In genomic region chr13:107734891-107735620, GRCh38 we compare ENCODE assay signal across 17 cellular contexts.
DNase-seq lines count a peak whose midpoint lies in the region; ATAC-seq and TF ChIP-seq lines count a peak whose summit lies in the region.
"Had no signal": no experiment of that assay in that cellular context is flagged by ENCODE, and none has a peak within 500 bp of the region (broad histone marks: within the 10 kb centered on the region; RNA-seq: fewer than 3 reads in every experiment).

No MANE protein-coding gene starts in this region.

- no peaks in the 10 kb centered on the region for H3K9me3 ChIP-seq in SK-N-SH

- H3K4me3 ChIP-seq in SK-N-SH (ENCODE audit: low read depth in 2 of 2, low read length in 1 of 2): no peak overlapping the region
- H3K4me3 ChIP-seq: PC-9 had no signal

- POLR2A ChIA-PET in SK-N-SH (lab: Yijun Ruan, JAX): no interaction called here

- peaks cover 17% of the 10 kb centered on the region; the same call in 1 of the 2 replicates for H4K20me1 ChIP-seq in SK-N-SH (ENCODE audit: insufficient read depth)

- no peaks in the 10 kb centered on the region for H3K27me3 ChIP-seq in SK-N-SH (ENCODE audit: insufficient read depth)

- in situ Hi-C loops in G401 (cut with HindIII; ENCODE audit: low sequenced_read_pairs): no loop called here

- peaks cover 8% of the 10 kb centered on the region for H3F3A ChIP-seq in SK-N-SH (replicated peaks; ENCODE audit: insufficient read depth)

- TF ChIP-seq RAD21 in SK-N-SH (IDR thresholded peaks at IDR 0.05; ENCODE audit: low read length): no peak

- no peak for TF ChIP-seq CTCF in SK-N-SH (IDR thresholded peaks at IDR 0.05)

- no peaks in the 10 kb centered on the region; a peak in 3 of 4 replicates for H3K4me1 ChIP-seq in SK-N-SH (ENCODE audit: control insufficient read depth in 1 of 2, insufficient read depth in 2 of 2, low read depth in 1 of 2, low read length in 1 of 2)

- 75% methylated on average over 7 of the region's 7 CpGs for WGBS in SK-N-SH (ENCODE audit: low lambda C conversion rate)

- no peak overlapping the region for H3K4me2 ChIP-seq in SK-N-SH
- H3K4me2 ChIP-seq: PC-9 had no signal

- CTCF ChIA-PET in SK-N-SH (lab: Yijun Ruan, JAX): interaction anchor here (0.9 kb wide), 1 partner anchor 16 kb away, joined by 3 read pairs; no protein-coding TSS in a partner anchor

- H3K9ac ChIP-seq in SK-N-SH: no peak overlapping the region

- H3K27ac ChIP-seq in SK-N-SH (ENCODE audit: low read depth in 2 of 2, low read length in 1 of 2): peak overlapping the region; percentile 32 to 53; a peak in 3 of 4 replicates
- H3K27ac ChIP-seq: PC-9 had no signal

- DNase-seq in G401 (ENCODE audit: low spot score) (peak; percentile 84), NCI-H1105 treated with DMSO at 0.1 percent for 48 hours (lab: John Stamatoyannopoulos, UW) (peak; percentile 82), SK-N-SH (no peak), fibroblast of peridontal ligament (ENCODE audit: extremely low read depth) (peak; percentile 13), dedifferentiated amniotic fluid mesenchymal stem cell (ENCODE audit: extremely low spot score) (no peak), NCI-H2107 (lab: John Stamatoyannopoulos, UW) (no peak)
- DNase-seq: AML-193, DMS153, H7, Kasumi-1, MM.1S, NCI-H1417, NCI-H2029, NCI-H345, NCI-H774 had no signal

- H2AFZ ChIP-seq in SK-N-SH (ENCODE audit: low read depth): no peak overlapping the region
- H2AFZ ChIP-seq: PC-9 had no signal

- peaks cover 50% of the 10 kb centered on the region for H3K79me2 ChIP-seq in SK-N-SH (ENCODE audit: insufficient read depth)

- H3K9me2 ChIP-seq in SK-N-SH: no peaks in the 10 kb centered on the region

- H3K36me3 ChIP-seq in SK-N-SH (replicated peaks in 1 of 2; ENCODE audit: control insufficient read depth in 1 of 2, insufficient read depth in 2 of 2, low read length in 1 of 2): no peaks in the 10 kb centered on the region

- no peak for ATAC-seq in HG03460 (IDR thresholded peaks at IDR 0.05; ENCODE audit: unreplicated experiment)

- no peak for TF ChIP-seq EP300 in SK-N-SH (IDR thresholded peaks at IDR 0.05; ENCODE audit: borderline replicate concordance in 1 of 2, low read depth in 1 of 2, low read length in 1 of 2)

TF ChIP-seq in SK-N-SH, 30 proteins besides CTCF, POLR2A, EP300 and RAD21:
- TF ChIP-seq IRF3 (IDR thresholded peaks at IDR 0.05; ENCODE audit: low read depth, low read length): no peak
- TF ChIP-seq, protein P1, sequence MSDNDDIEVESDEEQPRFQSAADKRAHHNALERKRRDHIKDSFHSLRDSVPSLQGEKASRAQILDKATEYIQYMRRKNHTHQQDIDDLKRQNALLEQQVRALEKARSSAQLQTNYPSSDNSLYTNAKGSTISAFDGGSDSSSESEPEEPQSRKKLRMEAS (IDR thresholded peaks at IDR 0.05; ENCODE audit: low read depth): no peak
- TF ChIP-seq, protein P2, sequence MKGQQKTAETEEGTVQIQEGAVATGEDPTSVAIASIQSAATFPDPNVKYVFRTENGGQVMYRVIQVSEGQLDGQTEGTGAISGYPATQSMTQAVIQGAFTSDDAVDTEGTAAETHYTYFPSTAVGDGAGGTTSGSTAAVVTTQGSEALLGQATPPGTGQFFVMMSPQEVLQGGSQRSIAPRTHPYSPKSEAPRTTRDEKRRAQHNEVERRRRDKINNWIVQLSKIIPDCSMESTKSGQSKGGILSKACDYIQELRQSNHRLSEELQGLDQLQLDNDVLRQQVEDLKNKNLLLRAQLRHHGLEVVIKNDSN (IDR thresholded peaks at IDR 0.05; ENCODE audit: borderline replicate concordance, low read depth): no peak
- no peak for TF ChIP-seq MEF2A (IDR thresholded peaks at IDR 0.05; ENCODE audit: borderline replicate concordance, low read depth)
- TF ChIP-seq POLR2AphosphoS5 (IDR thresholded peaks at IDR 0.05; ENCODE audit: low read depth, low read length): no peak
- no peak for TF ChIP-seq FOSL2 (IDR thresholded peaks at IDR 0.05; ENCODE audit: borderline replicate concordance, low read depth)
- TF ChIP-seq RCOR1 (IDR thresholded peaks at IDR 0.05; ENCODE audit: low read length): no peak
- no peak for TF ChIP-seq TAF1 (IDR thresholded peaks at IDR 0.05; ENCODE audit: borderline replicate concordance, low read depth, low read length)
- TF ChIP-seq TCF12 (IDR thresholded peaks at IDR 0.05): no peak
- TF ChIP-seq, protein P3, sequence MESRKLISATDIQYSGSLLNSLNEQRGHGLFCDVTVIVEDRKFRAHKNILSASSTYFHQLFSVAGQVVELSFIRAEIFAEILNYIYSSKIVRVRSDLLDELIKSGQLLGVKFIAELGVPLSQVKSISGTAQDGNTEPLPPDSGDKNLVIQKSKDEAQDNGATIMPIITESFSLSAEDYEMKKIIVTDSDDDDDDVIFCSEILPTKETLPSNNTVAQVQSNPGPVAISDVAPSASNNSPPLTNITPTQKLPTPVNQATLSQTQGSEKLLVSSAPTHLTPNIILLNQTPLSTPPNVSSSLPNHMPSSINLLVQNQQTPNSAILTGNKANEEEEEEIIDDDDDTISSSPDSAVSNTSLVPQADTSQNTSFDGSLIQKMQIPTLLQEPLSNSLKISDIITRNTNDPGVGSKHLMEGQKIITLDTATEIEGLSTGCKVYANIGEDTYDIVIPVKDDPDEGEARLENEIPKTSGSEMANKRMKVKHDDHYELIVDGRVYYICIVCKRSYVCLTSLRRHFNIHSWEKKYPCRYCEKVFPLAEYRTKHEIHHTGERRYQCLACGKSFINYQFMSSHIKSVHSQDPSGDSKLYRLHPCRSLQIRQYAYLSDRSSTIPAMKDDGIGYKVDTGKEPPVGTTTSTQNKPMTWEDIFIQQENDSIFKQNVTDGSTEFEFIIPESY (IDR thresholded peaks at IDR 0.05; ENCODE audit: borderline replicate concordance, low read depth): no peak
- no peak for TF ChIP-seq YY1 (IDR thresholded peaks at IDR 0.05; ENCODE audit: low read depth)
- TF ChIP-seq ELF1 (IDR thresholded peaks at IDR 0.05): no peak
- no peak for TF ChIP-seq SIN3A (IDR thresholded peaks at IDR 0.05; ENCODE audit: borderline replicate concordance, low read depth, low read length)
- TF ChIP-seq NFIC (IDR thresholded peaks at IDR 0.05; ENCODE audit: borderline replicate concordance): no peak
- no peak for TF ChIP-seq CHD2 (IDR thresholded peaks at IDR 0.05; ENCODE audit: low read length, partially characterized antibody)
- TF ChIP-seq, protein P4, sequence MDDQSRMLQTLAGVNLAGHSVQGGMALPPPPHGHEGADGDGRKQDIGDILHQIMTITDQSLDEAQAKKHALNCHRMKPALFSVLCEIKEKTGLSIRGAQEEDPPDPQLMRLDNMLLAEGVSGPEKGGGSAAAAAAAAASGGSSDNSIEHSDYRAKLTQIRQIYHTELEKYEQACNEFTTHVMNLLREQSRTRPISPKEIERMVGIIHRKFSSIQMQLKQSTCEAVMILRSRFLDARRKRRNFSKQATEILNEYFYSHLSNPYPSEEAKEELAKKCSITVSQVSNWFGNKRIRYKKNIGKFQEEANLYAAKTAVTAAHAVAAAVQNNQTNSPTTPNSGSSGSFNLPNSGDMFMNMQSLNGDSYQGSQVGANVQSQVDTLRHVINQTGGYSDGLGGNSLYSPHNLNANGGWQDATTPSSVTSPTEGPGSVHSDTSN (IDR thresholded peaks at IDR 0.05): no peak
- TF ChIP-seq REST (IDR thresholded peaks at IDR 0.05; ENCODE audit: low read depth, low read length): no peak
- no peak for TF ChIP-seq NRF1 (IDR thresholded peaks at IDR 0.05; ENCODE audit: low read depth, low read length)

Comparison
In these comparisons a context has a peak if more than half of its experiments do, and no peak if none do; other contexts are left out.
1. DNase-seq: peak in G401 (single experiment), NCI-H1105 treated with DMSO at 0.1 percent for 48 hours (single experiment) and fibroblast of peridontal ligament (single experiment); none in SK-N-SH (single experiment), dedifferentiated amniotic fluid mesenchymal stem cell (single experiment) and NCI-H2107 (single experiment).